ENCODE assay signal across 23 cellular contexts in the genomic region with DNA sequence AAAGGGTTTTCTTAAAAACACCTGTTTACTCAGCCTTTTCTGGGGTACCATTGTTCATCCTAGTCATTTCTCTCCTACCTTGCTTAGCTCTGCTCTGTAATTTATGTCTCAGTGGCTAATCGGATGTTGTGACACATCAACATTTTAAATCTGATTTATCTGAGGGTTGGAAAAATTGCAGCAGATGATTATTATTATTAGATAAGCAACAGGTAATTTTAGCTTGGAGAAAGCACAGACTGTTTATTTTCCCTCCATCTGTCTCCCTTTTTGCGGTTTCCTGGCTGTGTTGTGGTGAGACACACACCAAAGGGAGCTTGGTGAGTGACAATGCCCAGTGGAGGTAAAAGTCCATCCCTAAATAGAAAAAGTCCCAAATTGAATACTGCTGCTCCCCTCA.
"Had no signal": no experiment of that assay in that cellular context is flagged by ENCODE, and none has a peak within 500 bp of the region (broad histone marks: within the 10 kb centered on the region; RNA-seq: fewer than 3 reads in every experiment).

No MANE protein-coding gene starts in this region.

- ATAC-seq: activated naive CD4-positive, alpha-beta T cell treated with anti-CD3 and anti-CD28 coated beads, Interleukin-2, amount 50 U/mL, for 72 hours; activated naive CD8-positive, alpha-beta T cell treated with anti-CD3 and anti-CD28 coated beads, Interleukin-2, amount 50 U/mL, for 24 hours; activated T-cell treated with anti-CD3 and anti-CD28 coated beads, Interleukin-2, amount 50 U/mL, for 4 hours; body of pancreas; T-helper 17 cell; WTC11 had no signal

- H3K36me3 ChIP-seq: ascending aorta, Peyer's patch, SJCRH30 had no signal

- H3K4me1 Mint-ChIP-seq: activated CD4-positive, alpha-beta T cell treated with anti-CD3 and anti-CD28 coated beads, Interleukin-2, amount 10 ng/mL, durations not matched to agents 7 days and 5 days; activated naive CD8-positive, alpha-beta T cell treated with anti-CD3 and anti-CD28 coated beads, Interleukin-2, amount 50 U/mL, for 24 hours; T-helper 17 cell had no signal

- H3K9me3 Mint-ChIP-seq: activated CD4-positive, alpha-beta memory T cell treated with anti-CD3 and anti-CD28 coated beads for 36 hours; activated CD4-positive, alpha-beta T cell treated with anti-CD3 and anti-CD28 coated beads, Interleukin-2, amount 10 ng/mL, durations not matched to agents 7 days and 5 days; activated naive CD4-positive, alpha-beta T cell treated with anti-CD3 and anti-CD28 coated beads, Interleukin-2, amount 50 U/mL, for 72 hours; activated naive CD8-positive, alpha-beta T cell treated with anti-CD3 and anti-CD28 coated beads, Interleukin-2, amount 50 U/mL, for 24 hours; activated T-cell treated with anti-CD3 and anti-CD28 coated beads, Interleukin-2, amount 50 U/mL, for 4 hours had no signal

- H3K4me1 ChIP-seq: ascending aorta, body of pancreas, Peyer's patch, SJCRH30 had no signal

- H3K4me3 ChIP-seq: ascending aorta, body of pancreas, Peyer's patch, SJCRH30 had no signal

- H3K9me3 ChIP-seq: ascending aorta, body of pancreas, Peyer's patch, SJCRH30 had no signal

- H3K27me3 ChIP-seq: ascending aorta, body of pancreas, Peyer's patch, SJCRH30 had no signal

- H3K4me3 Mint-ChIP-seq: activated CD4-positive, alpha-beta memory T cell treated with anti-CD3 and anti-CD28 coated beads for 36 hours; activated CD4-positive, alpha-beta T cell treated with anti-CD3 and anti-CD28 coated beads, Interleukin-2, amount 10 ng/mL, durations not matched to agents 7 days and 5 days; activated naive CD8-positive, alpha-beta T cell treated with anti-CD3 and anti-CD28 coated beads, Interleukin-2, amount 50 U/mL, for 24 hours; activated T-cell treated with anti-CD3 and anti-CD28 coated beads, Interleukin-2, amount 50 U/mL, for 4 hours; T-helper 17 cell; WTC11 had no signal

- DNase-seq: activated CD4-positive, alpha-beta memory T cell treated with anti-CD3 and anti-CD28 coated beads for 36 hours; activated CD4-positive, alpha-beta T cell treated with anti-CD3 and anti-CD28 coated beads, Interleukin-2, amount 10 ng/mL, durations not matched to agents 7 days and 5 days; activated CD4-positive, CD25-positive, alpha-beta regulatory T cell treated with anti-CD3 and anti-CD28 coated beads, Interleukin-2, amount 50 U/mL, for 72 hours; activated CD8-positive, alpha-beta memory T cell treated with anti-CD3 and anti-CD28 coated beads for 24 hours; activated effector memory CD4-positive, alpha-beta T cell treated with anti-CD3 and anti-CD28 coated beads, Interleukin-2, amount 50 U/mL, for 16 hours; activated naive CD4-positive, alpha-beta T cell treated with Interleukin-2 at 50 U/mL for 16 hours; activated naive CD8-positive, alpha-beta T cell treated with anti-CD3 and anti-CD28 coated beads, Interleukin-2, amount 50 U/mL, for 24 hours; activated T-cell treated with anti-CD3 and anti-CD28 coated beads, Interleukin-2, amount 50 U/mL, for 4 hours; amniotic stem cell; body of pancreas; central memory CD4-positive, alpha-beta T cell; KG1; NCI-H226; NCI-H526; Peyer's patch; Right ventricle myocardium superior; SJCRH30; T-helper 17 cell; T-helper 9 cell had no signal

- H3K27ac Mint-ChIP-seq: activated CD4-positive, alpha-beta memory T cell treated with anti-CD3 and anti-CD28 coated beads for 36 hours; activated CD4-positive, alpha-beta T cell treated with anti-CD3 and anti-CD28 coated beads, Interleukin-2, amount 10 ng/mL, durations not matched to agents 7 days and 5 days; activated naive CD4-positive, alpha-beta T cell treated with anti-CD3 and anti-CD28 coated beads, Interleukin-2, amount 50 U/mL, for 72 hours; activated naive CD8-positive, alpha-beta T cell treated with anti-CD3 and anti-CD28 coated beads, Interleukin-2, amount 50 U/mL, for 24 hours; T-helper 17 cell; WTC11 had no signal

- H3K36me3 Mint-ChIP-seq: activated CD4-positive, alpha-beta memory T cell treated with anti-CD3 and anti-CD28 coated beads for 36 hours; activated naive CD4-positive, alpha-beta T cell treated with anti-CD3 and anti-CD28 coated beads, Interleukin-2, amount 50 U/mL, for 72 hours; WTC11 had no signal

- H3K27ac ChIP-seq: ascending aorta, body of pancreas, Peyer's patch, RWPE1, SJCRH30 had no signal
